8 cellular contexts compared by ENCODE assay signal in genomic region chr14:104795781-104796681, GRCh38. TPM values are rescaled to one million over a fixed set of nuclear protein-coding genes. Genes with fewer than 3 reads are reported as not detected.
DNase-seq lines count a peak whose midpoint lies in the region; ATAC-seq and TF ChIP-seq lines count a peak whose summit lies in the region.

No MANE protein-coding gene starts in this region.

- POLR2A ChIA-PET in activated naive CD8-positive, alpha-beta T cell treated with anti-CD3 and anti-CD28 coated beads, Interleukin-2, amount 10 ng/mL, durations not matched to agents 7 days and 5 days (lab: Charles Lee) = interaction anchor here (0.6 to 1.8 kb wide), 3 partner anchors 19 to 31 kb away, joined by 3 to 6 read pairs (median 4); no protein-coding TSS in a partner anchor

- no peaks in the 10 kb centered on the region for H3K9me3 ChIP-seq in sigmoid colon

- H3K27ac ChIP-seq in GM23338 (ENCODE audit: low read depth) (no peak overlapping the region), sigmoid colon (peak overlapping the region; percentile 94 to 100 (median 98))

- peak overlapping the region; percentile 60 for H3K4me3 Mint-ChIP-seq in GM23338
- peak overlapping the region; percentile 58 for H3K4me3 Mint-ChIP-seq in activated naive CD8-positive, alpha-beta T cell treated with anti-CD3 and anti-CD28 coated beads, Interleukin-2, amount 10 ng/mL, durations not matched to agents 7 days and 5 days

- peaks cover 34% of the 10 kb centered on the region for H3K4me1 ChIP-seq in GM23338 (ENCODE audit: insufficient read depth)
- H3K4me1 ChIP-seq in sigmoid colon = peaks cover 0 to 54% (median 48%) of the 10 kb centered on the region in 4 donors

- H3K9me2 ChIP-seq in GM23338 (ENCODE audit: insufficient read depth) = no peaks in the 10 kb centered on the region

- no peaks in the 10 kb centered on the region for H3K36me3 ChIP-seq in GM23338 (ENCODE audit: insufficient read depth)
- H3K36me3 ChIP-seq in sigmoid colon = peaks cover 4 to 14% (median 5%) of the 10 kb centered on the region in 4 donors

- TF ChIP-seq EP300 in sigmoid colon (IDR thresholded peaks at IDR 0.05) = no peak

- peaks cover 46% of the 10 kb centered on the region for H3K27me3 ChIP-seq in GM23338 (ENCODE audit: insufficient read depth)
- H3K27me3 ChIP-seq in sigmoid colon = no peaks in the 10 kb centered on the region

- peaks cover 43% of the 10 kb centered on the region for H3K4me1 Mint-ChIP-seq in GM23338
- peaks cover 23% of the 10 kb centered on the region for H3K4me1 Mint-ChIP-seq in activated naive CD8-positive, alpha-beta T cell treated with anti-CD3 and anti-CD28 coated beads, Interleukin-2, amount 10 ng/mL, durations not matched to agents 7 days and 5 days

- intact Hi-C loops in left cardiac atrium (cut with DNase I) (no loop called here), sigmoid colon (cut with DNase I) (loop anchor here (2.0 kb wide), 1 partner anchor 43 kb away; the partner anchor contains the start of gene SIVA1)

- H3K9me3 Mint-ChIP-seq in GM23338 = no peaks in the 10 kb centered on the region
- no peaks in the 10 kb centered on the region for H3K9me3 Mint-ChIP-seq in activated naive CD8-positive, alpha-beta T cell treated with anti-CD3 and anti-CD28 coated beads, Interleukin-2, amount 10 ng/mL, durations not matched to agents 7 days and 5 days

- H2AFZ ChIP-seq in GM23338 = peak overlapping the region; percentile 93

- TF ChIP-seq CTCF in GM23338 (conservative IDR thresholded peaks at IDR 0.05; ENCODE audit: low read depth in 2 of 2) = no peak
- TF ChIP-seq CTCF in sigmoid colon (IDR thresholded peaks at IDR 0.05) = no peak

- TF ChIP-seq POLR2A in sigmoid colon (IDR thresholded peaks at IDR 0.05) = peak; percentile 34 to 37

- H3K36me3 Mint-ChIP-seq in GM23338 (ENCODE audit: low read depth) = peaks cover 3% of the 10 kb centered on the region; the same call in 2 of the 3 replicates
- peaks cover 7% of the 10 kb centered on the region for H3K36me3 Mint-ChIP-seq in activated naive CD8-positive, alpha-beta T cell treated with anti-CD3 and anti-CD28 coated beads, Interleukin-2, amount 10 ng/mL, durations not matched to agents 7 days and 5 days

- H3F3A ChIP-seq in GM23338 (replicated peaks; ENCODE audit: low read depth) = peaks cover 12% of the 10 kb centered on the region; the same call in 1 of the 2 replicates

- H3K4me3 ChIP-seq in GM23338 = peak overlapping the region; percentile 72
- H3K4me3 ChIP-seq in sigmoid colon = peak overlapping the region; percentile 38 to 94 (median 59)

- peak; percentile 55 for DNase-seq in COR-L47 (lab: John Stamatoyannopoulos, UW)
- peak; percentile 54 for DNase-seq in GM23338 (ENCODE audit: low spot score)
- peak; percentile 43 for DNase-seq in RPMI7951 (ENCODE audit: low read depth)
- DNase-seq in activated naive CD8-positive, alpha-beta T cell treated with anti-CD3 and anti-CD28 coated beads, Interleukin-2, amount 10 ng/mL, durations not matched to agents 7 days and 5 days = peak; percentile 80
- DNase-seq in left cardiac atrium = peak; percentile 64
- DNase-seq in sigmoid colon = no peak
- DNase-seq in SW480 (ENCODE audit: low spot score) = no peak

- peaks cover 15% of the 10 kb centered on the region; the same call in 1 of the 2 replicates for H4K20me1 ChIP-seq in GM23338 (replicated peaks; ENCODE audit: insufficient read depth)

- peak overlapping the region; percentile 88 for H3K4me2 ChIP-seq in GM23338

- ATAC-seq in GM23338 (peak; percentile 7; the same call in 2 of the 3 replicates), left cardiac atrium (peak; percentile 48 to 57), GM18873 (IDR thresholded peaks at IDR 0.05; ENCODE audit: low FRiP score, unreplicated experiment) (no peak)
- peak; percentile 40 for ATAC-seq in activated naive CD8-positive, alpha-beta T cell treated with anti-CD3 and anti-CD28 coated beads, Interleukin-2, amount 10 ng/mL, durations not matched to agents 7 days and 5 days (ENCODE audit: low read depth)

- H3K27me3 Mint-ChIP-seq in GM23338 (ENCODE audit: insufficient read depth, low read depth, poor library complexity) = peaks cover 46% of the 10 kb centered on the region
- peaks cover 6% of the 10 kb centered on the region for H3K27me3 Mint-ChIP-seq in activated naive CD8-positive, alpha-beta T cell treated with anti-CD3 and anti-CD28 coated beads, Interleukin-2, amount 10 ng/mL, durations not matched to agents 7 days and 5 days

- peaks cover 16% of the 10 kb centered on the region for H3K79me2 ChIP-seq in GM23338 (replicated peaks; ENCODE audit: insufficient read depth)

- WGBS in sigmoid colon, 2 donors = 7 to 11% methylated on average over 55 of the region's 55 CpGs

- H3K27ac Mint-ChIP-seq in GM23338 = no peak overlapping the region
- peak overlapping the region; percentile 71 for H3K27ac Mint-ChIP-seq in activated naive CD8-positive, alpha-beta T cell treated with anti-CD3 and anti-CD28 coated beads, Interleukin-2, amount 10 ng/mL, durations not matched to agents 7 days and 5 days

TF ChIP-seq in GM23338, 12 proteins besides CTCF, POLR2A, EP300 and RAD21:
- peak; percentile 48; the same call in 1 of the 2 replicates for TF ChIP-seq POLR2AphosphoS5 (IDR thresholded peaks at IDR 0.05; ENCODE audit: low read depth)
- TF ChIP-seq REST (IDR thresholded peaks at IDR 0.05; ENCODE audit: unreplicated experiment) = no peak

RNA-seq across cellular contexts. Expression of gene AKT1, which starts 0.5 kb away (rescaled TPM):
- total RNA-seq in GM23338 (2014; rRNA removed; shearing (Covaris generic)) = 74.3 and 78.7 TPM in 2 replicates
- 19.2 and 23.7 TPM in 2 replicates for polyA plus RNA-seq in GM23338 (2016; fragmentation: Nextera tagmentation; extraction: Ambion mirVana)
- 78.0 and 81.5 TPM in 2 replicates for total RNA-seq in RPMI7951 (2014; rRNA removed; shearing (Covaris generic))
- 100 to 1,000 TPM; 178 to 181 TPM for total RNA-seq in activated naive CD8-positive, alpha-beta T cell treated with anti-CD3 and anti-CD28 coated beads, Interleukin-2, amount 10 ng/mL, durations not matched to agents 7 days and 5 days
- 100 to 1,000 TPM; 113 to 127 TPM for total RNA-seq in left cardiac atrium
- total RNA-seq in sigmoid colon = 100 to 1,000 TPM; 109 to 180 (median 126) TPM
- 100 to 1,000 TPM in 2 of 3 donors, 10 to 100 TPM in 1; 86.2 to 116 (median 102) TPM for polyA plus RNA-seq in sigmoid colon

RNA-seq across cellular contexts. Expression of gene ZBTB42, which starts 4.9 kb away (rescaled TPM):
- 4.4 and 7.5 TPM in 2 replicates for total RNA-seq in GM23338 (2014; rRNA removed; shearing (Covaris generic))
- polyA plus RNA-seq in GM23338 (2016; fragmentation: Nextera tagmentation; extraction: Ambion mirVana) (0.66 and 0.70 TPM in 2 replicates), sigmoid colon (1 to 10 TPM; 4.2 to 5.5 (median 4.6) TPM)
- total RNA-seq in RPMI7951 (2014; rRNA removed; shearing (Covaris generic)) = 0.84 and 0.88 TPM in 2 replicates
- total RNA-seq in activated naive CD8-positive, alpha-beta T cell treated with anti-CD3 and anti-CD28 coated beads, Interleukin-2, amount 10 ng/mL, durations not matched to agents 7 days and 5 days = 1 to 10 TPM; 6.7 to 6.9 TPM
- total RNA-seq in left cardiac atrium (1 to 10 TPM; 5.2 to 8.1 TPM), sigmoid colon (1 to 10 TPM; 1.5 to 5.3 (median 3.5) TPM)

RNA-seq across cellular contexts. Expression of gene SIVA1, which starts 43.1 kb away (rescaled TPM):
- total RNA-seq in GM23338 (2014; rRNA removed; shearing (Covaris generic)) = 381 and 392 TPM in 2 replicates
- polyA plus RNA-seq in GM23338 (2016; fragmentation: Nextera tagmentation; extraction: Ambion mirVana) = 215 and 225 TPM in 2 replicates
- 196 and 335 TPM in 2 replicates for total RNA-seq in RPMI7951 (2014; rRNA removed; shearing (Covaris generic))
- 100 to 1,000 TPM; 110 to 126 TPM for total RNA-seq in activated naive CD8-positive, alpha-beta T cell treated with anti-CD3 and anti-CD28 coated beads, Interleukin-2, amount 10 ng/mL, durations not matched to agents 7 days and 5 days
- 10 to 100 TPM; 67.6 to 68.7 TPM for total RNA-seq in left cardiac atrium
- total RNA-seq in sigmoid colon = 100 to 1,000 TPM; 235 to 512 (median 367) TPM
- 100 to 1,000 TPM; 124 to 227 (median 200) TPM for polyA plus RNA-seq in sigmoid colon

Comparison
In these comparisons a context has a peak if more than half of its experiments do, and no peak if none do; other contexts are left out.
1. DNase-seq: peak in COR-L47 (single experiment), GM23338 (single experiment), RPMI7951 (single experiment), activated naive CD8-positive, alpha-beta T cell treated with anti-CD3 and anti-CD28 coated beads, Interleukin-2, amount 10 ng/mL, durations not matched to agents 7 days and 5 days (single experiment) and left cardiac atrium (single experiment); none in sigmoid colon (single experiment) and SW480 (single experiment).